ENCODE assay signal across 21 cellular contexts in the genomic region with DNA sequence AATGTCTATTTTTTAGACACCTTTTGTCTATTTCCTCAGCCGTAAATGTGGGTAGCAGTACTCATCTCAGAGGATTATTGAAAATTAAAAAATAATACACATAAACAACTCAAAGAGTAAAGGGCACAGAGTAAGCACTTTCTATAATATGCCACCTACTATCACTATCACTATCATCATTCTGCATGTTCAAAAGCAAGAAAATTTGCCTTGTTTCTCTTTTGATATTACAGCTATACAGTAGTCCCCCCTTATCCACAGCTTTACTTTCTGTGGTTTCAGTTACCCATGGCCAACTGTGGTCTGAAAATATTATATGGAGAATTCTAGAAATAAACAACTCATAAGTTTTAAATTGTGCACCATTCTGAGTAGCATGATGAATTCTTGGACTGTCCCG. TPM values are rescaled to one million over a fixed set of nuclear protein-coding genes. Genes with fewer than 3 reads are reported as not detected.
A peak's percentile ranks its signal among the peaks of the same experiment; 100 is the strongest.
DNase-seq lines count a peak whose midpoint lies in the region; ATAC-seq and TF ChIP-seq lines count a peak whose summit lies in the region.
"Had no signal": no experiment of that assay in that cellular context is flagged by ENCODE, and none has a peak within 500 bp of the region (broad histone marks: within the 10 kb centered on the region; RNA-seq: fewer than 3 reads in every experiment).

No MANE protein-coding gene starts in this region.

- H3K4me1 Mint-ChIP-seq in activated CD8-positive, alpha-beta memory T cell treated with anti-CD3 and anti-CD28 coated beads, Interleukin-2, amount 10 ng/mL, durations not matched to agents 7 days and 5 days = peaks cover 12% of the 10 kb centered on the region
- H3K4me1 Mint-ChIP-seq in endodermal cell = no peaks in the 10 kb centered on the region

- peaks cover 67% of the 10 kb centered on the region for H3K36me3 ChIP-seq in endodermal cell (ENCODE audit: control insufficient read depth, insufficient read depth, low read length)
- H3K36me3 ChIP-seq in suprapubic skin = peaks cover 16% of the 10 kb centered on the region
- H3K36me3 ChIP-seq in Peyer's patch = peaks cover 0 to 11% (median 0%) of the 10 kb centered on the region in 3 donors

- peaks cover 17% of the 10 kb centered on the region for H3K36me3 Mint-ChIP-seq in activated CD8-positive, alpha-beta memory T cell treated with anti-CD3 and anti-CD28 coated beads, Interleukin-2, amount 10 ng/mL, durations not matched to agents 7 days and 5 days
- peaks cover 30% of the 10 kb centered on the region for H3K36me3 Mint-ChIP-seq in endodermal cell (ENCODE audit: low read depth)

- H3K27ac Mint-ChIP-seq in activated CD8-positive, alpha-beta memory T cell treated with anti-CD3 and anti-CD28 coated beads, Interleukin-2, amount 10 ng/mL, durations not matched to agents 7 days and 5 days = no peak overlapping the region
- H3K27ac Mint-ChIP-seq in endodermal cell = peak overlapping the region; percentile 85
- H3K27ac Mint-ChIP-seq: CD4-positive, alpha-beta memory T cell; HFFc6 had no signal

- H3K4me3 Mint-ChIP-seq in activated CD8-positive, alpha-beta memory T cell treated with anti-CD3 and anti-CD28 coated beads, Interleukin-2, amount 10 ng/mL, durations not matched to agents 7 days and 5 days = no peak overlapping the region
- H3K4me3 Mint-ChIP-seq in endodermal cell = no peak overlapping the region
- H3K4me3 Mint-ChIP-seq: CD4-positive, alpha-beta memory T cell; HFFc6 had no signal

- no peaks in the 10 kb centered on the region for H3K9me3 ChIP-seq in endodermal cell (ENCODE audit: control insufficient read depth, low read length)
- no peaks in the 10 kb centered on the region for H3K9me3 ChIP-seq in suprapubic skin
- H3K9me3 ChIP-seq in Peyer's patch = no peaks in the 10 kb centered on the region
- H3K9me3 ChIP-seq: A549 had no signal

- no peaks in the 10 kb centered on the region for H3K27me3 Mint-ChIP-seq in activated CD8-positive, alpha-beta memory T cell treated with anti-CD3 and anti-CD28 coated beads, Interleukin-2, amount 10 ng/mL, durations not matched to agents 7 days and 5 days
- H3K27me3 Mint-ChIP-seq in endodermal cell (ENCODE audit: insufficient read depth) = no peaks in the 10 kb centered on the region
- H3K27me3 Mint-ChIP-seq: CD4-positive, alpha-beta memory T cell had no signal

- H3K4me3 ChIP-seq in endodermal cell (ENCODE audit: low read length) (no peak overlapping the region), suprapubic skin (no peak overlapping the region), Peyer's patch (no peak overlapping the region)
- H3K4me3 ChIP-seq: A549 had no signal

- no peaks in the 10 kb centered on the region for H3K4me1 ChIP-seq in endodermal cell (ENCODE audit: control insufficient read depth, insufficient read depth, low read length)
- no peaks in the 10 kb centered on the region for H3K4me1 ChIP-seq in suprapubic skin
- H3K4me1 ChIP-seq in Peyer's patch = no peaks in the 10 kb centered on the region

- 86 to 98% methylated on average over 1 to 2 of the region's 2 CpGs for WGBS in endodermal cell (ENCODE audit: insufficient coverage in 1 of 2, insufficient read length in 1 of 2), 2 experiments
- WGBS in suprapubic skin = 96% methylated on average over 2 of the region's 2 CpGs

- TF ChIP-seq POLR2A in suprapubic skin (IDR thresholded peaks at IDR 0.05) (no peak), Peyer's patch (IDR thresholded peaks at IDR 0.05) (no peak)

- H3K9me3 Mint-ChIP-seq in activated CD8-positive, alpha-beta memory T cell treated with anti-CD3 and anti-CD28 coated beads, Interleukin-2, amount 10 ng/mL, durations not matched to agents 7 days and 5 days (ENCODE audit: low read depth) = no peaks in the 10 kb centered on the region
- no peaks in the 10 kb centered on the region for H3K9me3 Mint-ChIP-seq in endodermal cell
- H3K9me3 Mint-ChIP-seq: CD4-positive, alpha-beta memory T cell; HFFc6 had no signal

- H3K27me3 ChIP-seq in endodermal cell (ENCODE audit: control insufficient read depth, insufficient read depth, low read length, poor library complexity, severe bottlenecking) (no peaks in the 10 kb centered on the region), suprapubic skin (no peaks in the 10 kb centered on the region), Peyer's patch (no peaks in the 10 kb centered on the region)

- no peak for TF ChIP-seq CTCF in endodermal cell (conservative IDR thresholded peaks at IDR 0.05)
- no peak for TF ChIP-seq CTCF in suprapubic skin (IDR thresholded peaks at IDR 0.05)
- no peak for TF ChIP-seq CTCF in Peyer's patch (IDR thresholded peaks at IDR 0.05)

- no peak for TF ChIP-seq EP300 in suprapubic skin (IDR thresholded peaks at IDR 0.05)

- ATAC-seq in activated CD8-positive, alpha-beta memory T cell treated with anti-CD3 and anti-CD28 coated beads, Interleukin-2, amount 10 ng/mL, durations not matched to agents 7 days and 5 days = peak; percentile 65
- ATAC-seq in GM18502 (IDR thresholded peaks at IDR 0.05; ENCODE audit: poor library complexity, unreplicated experiment) = peak; percentile 61
- peak; percentile 61 for ATAC-seq in HG02610 (IDR thresholded peaks at IDR 0.05; ENCODE audit: unreplicated experiment)
- ATAC-seq: A549, HCT116 had no signal

- no peak for DNase-seq in activated CD8-positive, alpha-beta memory T cell treated with anti-CD3 and anti-CD28 coated beads, Interleukin-2, amount 10 ng/mL, durations not matched to agents 7 days and 5 days
- DNase-seq in activated CD8-positive, alpha-beta memory T cell treated with anti-CD3 and anti-CD28 coated beads, Interleukin-2, amount 50 U/mL, for 4 hours = no peak
- DNase-seq in endodermal cell (no peak), NCI-H446 treated with DMSO at 0.1 percent for 48 hours (lab: John Stamatoyannopoulos, UW) (no peak), suprapubic skin (ENCODE audit: low spot score in 2 of 2) (no peak), Peyer's patch (no peak)
- DNase-seq: AML-193; CD4-positive, alpha-beta memory T cell; DMS79 treated with DMSO at 0.1 percent for 48 hours; EL; GOT3; H7; HFFc6 had no signal

- H3K9ac ChIP-seq in endodermal cell (ENCODE audit: extremely low read depth, low read length, poor library complexity, severe bottlenecking) = no peak overlapping the region
- H3K9ac ChIP-seq: KMS-11 had no signal

- H3K27ac ChIP-seq in endodermal cell (ENCODE audit: low read depth, low read length) (no peak overlapping the region), suprapubic skin (no peak overlapping the region), Peyer's patch (no peak overlapping the region)
- H3K27ac ChIP-seq: 22Rv1, A549, C4-2B, HL-60, KMS-11 had no signal

- CTCF ChIA-PET in activated CD8-positive, alpha-beta memory T cell treated with anti-CD3 and anti-CD28 coated beads, Interleukin-2, amount 10 ng/mL, durations not matched to agents 7 days and 5 days (lab: Charles Lee) = interaction anchor here (0.6 kb wide), 1 partner anchor 579 kb away, joined by 3 read pairs; no protein-coding TSS in a partner anchor

RNA-seq across cellular contexts. Expression of a gene that starts 27.7 kb away (rescaled TPM):
- total RNA-seq in activated CD8-positive, alpha-beta memory T cell treated with anti-CD3 and anti-CD28 coated beads, Interleukin-2, amount 10 ng/mL, durations not matched to agents 7 days and 5 days = 10 to 100 TPM; 47.7 to 55.1 TPM
- 10 to 100 TPM; 65.0 to 74.8 TPM for total RNA-seq in endodermal cell
- polyA plus RNA-seq in endodermal cell (2013, experiment 1 of 2) = 58.2 TPM
- polyA plus RNA-seq in endodermal cell (2013, experiment 2 of 2) = 57.2 TPM
- 100 to 1,000 TPM in 1 of 4 donors, 10 to 100 TPM in 3; 44.8 to 140 (median 59.7) TPM for total RNA-seq in suprapubic skin
- 10 to 100 TPM; 37.0 to 73.4 (median 66.4) TPM for total RNA-seq in Peyer's patch
